ENCODE assay signal across 1 cellular context in the genomic region with DNA sequence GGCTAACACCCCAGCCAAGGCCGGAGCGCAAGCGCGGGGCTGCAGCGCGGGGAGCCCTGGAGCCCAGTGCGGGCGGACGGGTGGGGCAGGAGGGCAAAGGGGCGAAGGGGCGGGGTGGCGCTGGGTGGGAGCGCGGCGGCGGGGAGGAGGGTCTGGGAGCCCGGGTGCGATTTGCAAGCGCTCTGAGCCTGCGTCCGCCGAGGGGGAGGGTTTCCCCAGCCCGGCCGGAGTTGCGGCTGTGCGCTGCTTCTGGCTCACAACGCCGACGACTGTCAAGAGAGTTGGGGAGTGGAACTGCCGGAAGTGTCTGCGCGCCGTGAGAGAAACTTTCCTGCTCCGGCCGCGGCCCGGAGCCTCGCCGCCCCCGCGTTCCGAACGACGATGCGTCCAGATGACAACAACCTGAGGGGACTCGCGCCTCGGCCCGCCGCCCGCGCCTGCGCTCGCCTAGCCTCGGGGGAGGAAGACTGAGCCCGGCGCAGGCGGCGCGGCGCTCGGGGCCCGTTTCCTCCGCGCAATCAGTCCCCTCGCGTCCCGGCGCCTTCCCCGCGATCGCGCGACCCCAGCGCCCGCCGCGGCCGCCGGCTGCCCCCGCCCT.
A peak's percentile ranks its signal among the peaks of the same experiment; 100 is the strongest.
TF ChIP-seq lines count a peak whose summit lies in the region.

Gene ARHGAP42, plus strand, starts transcription at position 257 of the 598 bp plus-strand sequence. CDS start 391 bp downstream, outside the sequence.

TF ChIP-seq in HepG2, 621 proteins besides CTCF, POLR2A, EP300 and RAD21 (continued from another document and continues in another):
- TF ChIP-seq, protein P1, sequence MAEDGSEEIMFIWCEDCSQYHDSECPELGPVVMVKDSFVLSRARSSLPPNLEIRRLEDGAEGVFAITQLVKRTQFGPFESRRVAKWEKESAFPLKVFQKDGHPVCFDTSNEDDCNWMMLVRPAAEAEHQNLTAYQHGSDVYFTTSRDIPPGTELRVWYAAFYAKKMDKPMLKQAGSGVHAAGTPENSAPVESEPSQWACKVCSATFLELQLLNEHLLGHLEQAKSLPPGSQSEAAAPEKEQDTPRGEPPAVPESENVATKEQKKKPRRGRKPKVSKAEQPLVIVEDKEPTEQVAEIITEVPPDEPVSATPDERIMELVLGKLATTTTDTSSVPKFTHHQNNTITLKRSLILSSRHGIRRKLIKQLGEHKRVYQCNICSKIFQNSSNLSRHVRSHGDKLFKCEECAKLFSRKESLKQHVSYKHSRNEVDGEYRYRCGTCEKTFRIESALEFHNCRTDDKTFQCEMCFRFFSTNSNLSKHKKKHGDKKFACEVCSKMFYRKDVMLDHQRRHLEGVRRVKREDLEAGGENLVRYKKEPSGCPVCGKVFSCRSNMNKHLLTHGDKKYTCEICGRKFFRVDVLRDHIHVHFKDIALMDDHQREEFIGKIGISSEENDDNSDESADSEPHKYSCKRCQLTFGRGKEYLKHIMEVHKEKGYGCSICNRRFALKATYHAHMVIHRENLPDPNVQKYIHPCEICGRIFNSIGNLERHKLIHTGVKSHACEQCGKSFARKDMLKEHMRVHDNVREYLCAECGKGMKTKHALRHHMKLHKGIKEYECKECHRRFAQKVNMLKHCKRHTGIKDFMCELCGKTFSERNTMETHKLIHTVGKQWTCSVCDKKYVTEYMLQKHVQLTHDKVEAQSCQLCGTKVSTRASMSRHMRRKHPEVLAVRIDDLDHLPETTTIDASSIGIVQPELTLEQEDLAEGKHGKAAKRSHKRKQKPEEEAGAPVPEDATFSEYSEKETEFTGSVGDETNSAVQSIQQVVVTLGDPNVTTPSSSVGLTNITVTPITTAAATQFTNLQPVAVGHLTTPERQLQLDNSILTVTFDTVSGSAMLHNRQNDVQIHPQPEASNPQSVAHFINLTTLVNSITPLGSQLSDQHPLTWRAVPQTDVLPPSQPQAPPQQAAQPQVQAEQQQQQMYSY (CRISPR knock-in tag; IDR thresholded peaks at IDR 0.05): no peak
- 0 out of 2 replicates have a peak, but pooled peaks have one; percentile 27 for TF ChIP-seq ZSCAN31 (CRISPR knock-in tag; IDR thresholded peaks at IDR 0.05; ENCODE audit: low read depth)
- no peak for TF ChIP-seq SUZ12 (IDR thresholded peaks at IDR 0.05; ENCODE audit: low read depth, low read length)
- TF ChIP-seq ZNF251 (CRISPR knock-in tag; IDR thresholded peaks at IDR 0.05): no peak
- no peak for TF ChIP-seq TRIM22 (IDR thresholded peaks at IDR 0.05)
- peak; percentile 41; the same call in 1 of the 2 replicates for TF ChIP-seq KMT2B (CRISPR knock-in tag; IDR thresholded peaks at IDR 0.05)
- TF ChIP-seq ETS1 (CRISPR knock-in tag; IDR thresholded peaks at IDR 0.05): no peak
- no peak for TF ChIP-seq HOXA9 (CRISPR knock-in tag; IDR thresholded peaks at IDR 0.05; ENCODE audit: borderline replicate concordance)
- no peak for TF ChIP-seq NCOA5 (CRISPR knock-in tag; IDR thresholded peaks at IDR 0.05)
- TF ChIP-seq ZNF552 (CRISPR knock-in tag; IDR thresholded peaks at IDR 0.05; ENCODE audit: borderline replicate concordance): no peak
- no peak for TF ChIP-seq MXD4 (CRISPR knock-in tag; IDR thresholded peaks at IDR 0.05)
- no peak for TF ChIP-seq STAT5B (CRISPR knock-in tag; IDR thresholded peaks at IDR 0.05)
- peak; percentile 66 for TF ChIP-seq RBFOX2 (IDR thresholded peaks at IDR 0.05; ENCODE audit: low read depth, low read length)
- no peak for TF ChIP-seq ZNF329 (CRISPR knock-in tag; IDR thresholded peaks at IDR 0.05; ENCODE audit: low read depth)
- TF ChIP-seq ARNTL (CRISPR knock-in tag; IDR thresholded peaks at IDR 0.05): 0 out of 2 replicates have a peak, but pooled peaks have one; percentile 26
- no peak for TF ChIP-seq ZNF136 (CRISPR knock-in tag; IDR thresholded peaks at IDR 0.05; ENCODE audit: low read depth)
- TF ChIP-seq SP2 (CRISPR knock-in tag; IDR thresholded peaks at IDR 0.05): no peak
- TF ChIP-seq KDM2A (CRISPR knock-in tag; IDR thresholded peaks at IDR 0.05; ENCODE audit: borderline replicate concordance, low read depth): peak; percentile 45
- TF ChIP-seq SOX13 (IDR thresholded peaks at IDR 0.05): no peak
- 0 out of 4 replicates have a peak, but pooled peaks of 1 of the 2 experiments have one; percentile 24 for TF ChIP-seq SOX13 (CRISPR knock-in tag; conservative IDR thresholded peaks at IDR 0.05 in 1 of 2, IDR thresholded peaks at IDR 0.05 in 1 of 2)
- TF ChIP-seq ZKSCAN8 (CRISPR knock-in tag; IDR thresholded peaks at IDR 0.05; ENCODE audit: borderline replicate concordance): no peak
- TF ChIP-seq ZNF263 (CRISPR knock-in tag; IDR thresholded peaks at IDR 0.05): peak; percentile 58
- no peak for TF ChIP-seq NFE2L1 (CRISPR knock-in tag; IDR thresholded peaks at IDR 0.05; ENCODE audit: borderline replicate concordance)
- TF ChIP-seq TARDBP (CRISPR knock-in tag; IDR thresholded peaks at IDR 0.05): no peak
- no peak for TF ChIP-seq HINFP (CRISPR knock-in tag; IDR thresholded peaks at IDR 0.05; ENCODE audit: low read depth)
- no peak; the same call in 2 of the 3 replicates for TF ChIP-seq MXI1 (IDR thresholded peaks at IDR 0.05; ENCODE audit: borderline replicate concordance, low read depth, low read length)
- no peak for TF ChIP-seq RELA (CRISPR knock-in tag; IDR thresholded peaks at IDR 0.05)
- no peak for TF ChIP-seq BCL3 (CRISPR knock-in tag; IDR thresholded peaks at IDR 0.05)
- no peak for TF ChIP-seq SNRNP70 (IDR thresholded peaks at IDR 0.05; ENCODE audit: low read depth, low read length)
- TF ChIP-seq HOXD1 (CRISPR knock-in tag; IDR thresholded peaks at IDR 0.05): no peak; the same call in 1 of the 2 replicates
- TF ChIP-seq, protein P2, sequence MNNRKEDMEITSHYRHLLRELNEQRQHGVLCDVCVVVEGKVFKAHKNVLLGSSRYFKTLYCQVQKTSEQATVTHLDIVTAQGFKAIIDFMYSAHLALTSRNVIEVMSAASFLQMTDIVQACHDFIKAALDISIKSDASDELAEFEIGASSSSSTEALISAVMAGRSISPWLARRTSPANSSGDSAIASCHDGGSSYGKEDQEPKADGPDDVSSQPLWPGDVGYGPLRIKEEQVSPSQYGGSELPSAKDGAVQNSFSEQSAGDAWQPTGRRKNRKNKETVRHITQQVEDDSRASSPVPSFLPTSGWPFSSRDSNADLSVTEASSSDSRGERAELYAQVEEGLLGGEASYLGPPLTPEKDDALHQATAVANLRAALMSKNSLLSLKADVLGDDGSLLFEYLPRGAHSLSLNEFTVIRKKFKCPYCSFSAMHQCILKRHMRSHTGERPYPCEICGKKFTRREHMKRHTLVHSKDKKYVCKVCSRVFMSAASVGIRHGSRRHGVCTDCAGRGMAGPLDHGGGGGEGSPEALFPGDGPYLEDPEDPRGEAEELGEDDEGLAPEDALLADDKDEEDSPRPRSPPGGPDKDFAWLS (CRISPR knock-in tag; IDR thresholded peaks at IDR 0.05; ENCODE audit: borderline replicate concordance): no peak
- TF ChIP-seq KAT8 (CRISPR knock-in tag; IDR thresholded peaks at IDR 0.05): no peak
- no peak for TF ChIP-seq KDM4B (CRISPR knock-in tag; IDR thresholded peaks at IDR 0.05)
- TF ChIP-seq TP53 (CRISPR knock-in tag; conservative IDR thresholded peaks at IDR 0.05): 0 out of 2 replicates have a peak, but pooled peaks have one; percentile 34
- no peak for TF ChIP-seq DNMT3B (CRISPR knock-in tag; conservative IDR thresholded peaks at IDR 0.05)
- no peak for TF ChIP-seq ZNF776 (CRISPR knock-in tag; IDR thresholded peaks at IDR 0.05)
- no peak for TF ChIP-seq ATF7 (IDR thresholded peaks at IDR 0.05)
- no peak for TF ChIP-seq ATF7 (CRISPR knock-in tag; IDR thresholded peaks at IDR 0.05)
- TF ChIP-seq ZNF562 (CRISPR knock-in tag; IDR thresholded peaks at IDR 0.05; ENCODE audit: borderline replicate concordance): no peak
- peak; percentile 45 for TF ChIP-seq HNRNPK (IDR thresholded peaks at IDR 0.05; ENCODE audit: low read depth, low read length, poor library complexity, severe bottlenecking)
- TF ChIP-seq THYN1 (CRISPR knock-in tag; IDR thresholded peaks at IDR 0.05; ENCODE audit: borderline replicate concordance, low read depth): no peak
- no peak for TF ChIP-seq FOXM1 (CRISPR knock-in tag; IDR thresholded peaks at IDR 0.05)
- TF ChIP-seq ZFY (CRISPR knock-in tag; IDR thresholded peaks at IDR 0.05): peak; percentile 56
- TF ChIP-seq XBP1 (CRISPR knock-in tag; IDR thresholded peaks at IDR 0.05): no peak
- no peak for TF ChIP-seq MEIS2 (CRISPR knock-in tag; IDR thresholded peaks at IDR 0.05)
- 0 out of 2 replicates have a peak, but pooled peaks have one; percentile 17 for TF ChIP-seq ELF1 (CRISPR knock-in tag; IDR thresholded peaks at IDR 0.05)
- no peak for TF ChIP-seq MED8 (CRISPR knock-in tag; IDR thresholded peaks at IDR 0.05; ENCODE audit: insufficient replicate concordance)
- no peak for TF ChIP-seq ZBTB8A (CRISPR knock-in tag; IDR thresholded peaks at IDR 0.05; ENCODE audit: borderline replicate concordance, low read depth)
- no peak for TF ChIP-seq BCL6 (CRISPR knock-in tag; IDR thresholded peaks at IDR 0.05)
- TF ChIP-seq HNF1A (IDR thresholded peaks at IDR 0.05; ENCODE audit: low read depth): no peak
- 0 out of 2 replicates have a peak, but pooled peaks have one; percentile 9 for TF ChIP-seq HNF1A (CRISPR knock-in tag; IDR thresholded peaks at IDR 0.05; ENCODE audit: borderline replicate concordance)
- no peak for TF ChIP-seq ESRRA (CRISPR knock-in tag; IDR thresholded peaks at IDR 0.05; ENCODE audit: low read depth)
- TF ChIP-seq ZNF335 (CRISPR knock-in tag; IDR thresholded peaks at IDR 0.05): no peak
- no peak for TF ChIP-seq ELF3 (CRISPR knock-in tag; IDR thresholded peaks at IDR 0.05)
- peak; percentile 72 for TF ChIP-seq HNRNPLL (IDR thresholded peaks at IDR 0.05; ENCODE audit: low read depth, low read length, poor library complexity, severe bottlenecking)
